25 cellular contexts compared by ENCODE assay signal in the genomic region with DNA sequence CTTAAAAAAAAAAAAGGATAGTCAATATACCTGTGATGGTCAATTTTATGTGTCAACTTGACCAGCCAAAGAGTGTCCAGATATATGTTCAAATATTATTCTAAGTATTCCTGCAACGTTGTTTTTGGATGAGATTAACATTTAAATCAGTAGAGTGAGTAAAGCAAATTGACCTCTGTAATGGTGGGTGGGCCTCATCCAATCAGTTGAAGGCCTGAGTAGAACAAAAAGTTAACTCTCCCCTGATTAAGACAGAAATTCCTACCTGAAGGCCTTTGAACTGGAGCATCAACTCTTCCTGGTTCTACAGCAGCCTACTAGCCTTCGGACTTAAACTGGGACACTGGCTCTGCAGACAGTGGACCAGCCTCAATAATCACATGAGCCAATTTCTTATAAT.
"Had no signal": no experiment of that assay in that cellular context is flagged by ENCODE, and none has a peak within 500 bp of the region (broad histone marks: within the 10 kb centered on the region; RNA-seq: fewer than 3 reads in every experiment).

No MANE protein-coding gene starts in this region.

- H3K9me3 ChIP-seq: ovary, psoas muscle, right lobe of liver, sigmoid colon, thoracic aorta, thyroid gland, tibial nerve, upper lobe of left lung, vagina had no signal

- H3K27ac ChIP-seq: neural progenitor cell, ovary, parathyroid adenoma, psoas muscle, right lobe of liver, sigmoid colon, stomach, thoracic aorta, thyroid gland, tibial nerve, upper lobe of left lung, vagina had no signal

- H3K36me3 ChIP-seq: neural progenitor cell, ovary, right lobe of liver, sigmoid colon, stomach, thoracic aorta, thyroid gland, tibial nerve, upper lobe of left lung, vagina had no signal

- H3K4me3 ChIP-seq: neural progenitor cell, ovary, psoas muscle, right lobe of liver, sigmoid colon, stomach, thoracic aorta, thyroid gland, tibial nerve, upper lobe of left lung, vagina had no signal

- H3K4me1 ChIP-seq: neural progenitor cell, parathyroid adenoma, psoas muscle, thyroid gland, tibial nerve, vagina had no signal

- H3K27me3 ChIP-seq: neural progenitor cell, ovary, right lobe of liver, sigmoid colon, stomach, thyroid gland, tibial nerve, upper lobe of left lung, vagina had no signal

- ATAC-seq: naive thymus-derived CD4-positive, alpha-beta T cell; natural killer cell; psoas muscle; right lobe of liver; stimulated activated effector memory CD8-positive, alpha-beta T cell treated with anti-CD3 and anti-CD28 coated beads, Interleukin-12 subunit alpha, Interleukin-12 subunit beta, amount 100 ng/mL, for 72 hours; stimulated activated naive B cell treated with anti-CD40 and anti-IgM and Interleukin-4, amounts not matched to agents 10 μg/mL and 1 μg/mL and 100 μg/mL, for 72 hours had no signal

- DNase-seq: naive thymus-derived CD4-positive, alpha-beta T cell; natural killer cell; occipital lobe; ovary; posterior cingulate gyrus; psoas muscle; right lobe of liver; sigmoid colon; small intestine; stimulated activated CD4-positive, alpha-beta T cell treated with anti-CD3 and anti-CD28 coated beads, Interleukin-15, amount 100 ng/mL, for 24 hours; stimulated activated CD4-positive, alpha-beta T cell treated with anti-CD3 and anti-CD28 coated beads, Interleukin-2, amount 100 ng/mL, for 24 hours; stimulated activated CD4-positive, alpha-beta T cell treated with anti-CD3 and anti-CD28 coated beads, Interleukin-2, amount 100 ng/mL, for 48 hours; stimulated activated CD4-positive, alpha-beta T cell treated with anti-CD3 and anti-CD28 coated beads, Interleukin-4, amount 100 ng/mL, for 24 hours; stimulated activated naive B cell treated with anti-CD40 and anti-IgM and Interleukin-4, amounts not matched to agents 10 μg/mL and 1 μg/mL and 100 μg/mL, for 72 hours; stimulated activated naive CD4-positive, alpha-beta T cell treated with Interleukin-2 at 50 U/mL for 16 hours; stomach; thyroid gland; trophoblast cell; upper lobe of left lung had no signal
